ENCODE assay signal across 12 cellular contexts in the genomic region with DNA sequence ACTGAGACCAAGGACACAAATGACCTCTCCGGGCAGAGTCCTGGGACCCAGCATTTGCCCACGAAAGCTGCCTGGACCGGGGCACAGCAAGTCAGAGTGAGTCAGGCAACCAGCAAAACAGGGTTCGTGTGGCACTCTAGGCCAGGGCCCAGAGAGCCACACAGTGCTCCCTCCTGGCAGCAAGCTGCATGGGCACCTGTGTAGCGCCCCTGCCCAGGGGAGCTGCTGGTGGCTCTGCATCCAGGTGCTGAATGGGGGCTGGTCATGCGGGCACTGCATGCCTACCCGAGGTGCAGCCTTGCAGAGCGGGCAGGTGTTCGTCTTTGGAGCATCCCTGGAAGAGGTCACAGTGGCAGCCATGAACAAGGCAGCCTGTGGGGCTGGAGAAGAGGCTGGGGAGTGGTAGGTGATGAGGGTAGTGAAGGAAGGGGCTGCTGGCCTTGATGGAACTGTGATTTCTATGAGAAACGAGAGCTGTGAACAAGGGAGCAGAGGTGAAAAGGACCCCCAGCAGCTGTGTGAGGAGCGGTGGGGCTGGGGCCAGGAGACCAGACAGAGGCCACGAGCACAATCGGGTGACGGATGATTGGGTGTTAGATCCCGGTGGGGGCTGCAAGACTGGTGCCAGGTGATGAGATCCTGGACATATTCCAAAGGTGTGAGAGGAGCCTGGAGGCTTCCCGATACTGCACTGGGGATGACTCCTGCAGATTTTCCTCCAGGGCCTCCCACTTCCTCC.
DNase-seq lines count a peak whose midpoint lies in the region; ATAC-seq and TF ChIP-seq lines count a peak whose summit lies in the region.
"Had no signal": no experiment of that assay in that cellular context is flagged by ENCODE, and none has a peak within 500 bp of the region (broad histone marks: within the 10 kb centered on the region; RNA-seq: fewer than 3 reads in every experiment).

No MANE protein-coding gene starts in this region.

- no peak for ATAC-seq in activated naive CD4-positive, alpha-beta T cell treated with anti-CD3 and anti-CD28 coated beads, Interleukin-2, amount 50 U/mL, for 72 hours
- no peak for ATAC-seq in HG02973 (IDR thresholded peaks at IDR 0.05; ENCODE audit: unreplicated experiment)
- no peak for ATAC-seq in HG03354 (IDR thresholded peaks at IDR 0.05; ENCODE audit: poor library complexity, severe bottlenecking, unreplicated experiment)

- no peaks in the 10 kb centered on the region for H3K9me3 Mint-ChIP-seq in activated naive CD4-positive, alpha-beta T cell treated with anti-CD3 and anti-CD28 coated beads, Interleukin-2, amount 50 U/mL, for 72 hours
- no peaks in the 10 kb centered on the region for H3K9me3 Mint-ChIP-seq in activated naive CD4-positive, alpha-beta T cell treated with anti-CD3 and anti-CD28 coated beads for 36 hours
- no peaks in the 10 kb centered on the region for H3K9me3 Mint-ChIP-seq in immature natural killer cell

- H3K27ac Mint-ChIP-seq in activated naive CD4-positive, alpha-beta T cell treated with anti-CD3 and anti-CD28 coated beads, Interleukin-2, amount 50 U/mL, for 72 hours, result peak overlapping the region; percentile 9 to 90
- H3K27ac Mint-ChIP-seq in activated naive CD4-positive, alpha-beta T cell treated with anti-CD3 and anti-CD28 coated beads for 36 hours, result no peak overlapping the region
- peak overlapping the region in 4 of 6 donors; percentile 7 to 77 (median 58) for H3K27ac Mint-ChIP-seq in immature natural killer cell

- 82% methylated on average over 16 of the region's 16 CpGs for WGBS in suprapubic skin

- TF ChIP-seq EP300 in suprapubic skin (IDR thresholded peaks at IDR 0.05), result no peak

- no peaks in the 10 kb centered on the region for H3K27me3 ChIP-seq in suprapubic skin

- peak overlapping the region; percentile 74 for H3K27ac ChIP-seq in RWPE1
- H3K27ac ChIP-seq in suprapubic skin, result no peak overlapping the region

- no peaks in the 10 kb centered on the region for H3K4me1 ChIP-seq in suprapubic skin

- CTCF ChIA-PET in activated naive CD4-positive, alpha-beta T cell treated with anti-CD3 and anti-CD28 coated beads for 36 hours (lab: Charles Lee), result no interaction called here
- CTCF ChIA-PET in RWPE1 (lab: Yijun Ruan, JAX), result interaction anchor here (0.6 kb wide), 1 partner anchor 214 kb away, joined by 3 read pairs; no protein-coding TSS in a partner anchor

- intact Hi-C loops in activated naive CD4-positive, alpha-beta T cell treated with anti-CD3 and anti-CD28 coated beads for 36 hours (cut with micrococcal nuclease), result no loop called here

- no peak for TF ChIP-seq CTCF in RWPE1 (conservative IDR thresholded peaks at IDR 0.05; ENCODE audit: low read depth)
- TF ChIP-seq CTCF in suprapubic skin (IDR thresholded peaks at IDR 0.05), result no peak

- peaks cover 1% of the 10 kb centered on the region for H3K4me1 Mint-ChIP-seq in activated naive CD4-positive, alpha-beta T cell treated with anti-CD3 and anti-CD28 coated beads for 36 hours (ENCODE audit: low read depth)
- peaks cover 3 to 15% of the 10 kb centered on the region in 2 donors for H3K4me1 Mint-ChIP-seq in immature natural killer cell

- POLR2A ChIA-PET in RWPE1 (lab: Yijun Ruan, JAX; ENCODE audit: low non-redundant PET), result no interaction called here

- peaks cover 0 to 8% of the 10 kb centered on the region in 2 donors for H3K36me3 Mint-ChIP-seq in activated naive CD4-positive, alpha-beta T cell treated with anti-CD3 and anti-CD28 coated beads, Interleukin-2, amount 50 U/mL, for 72 hours
- H3K36me3 Mint-ChIP-seq in activated naive CD4-positive, alpha-beta T cell treated with anti-CD3 and anti-CD28 coated beads for 36 hours (ENCODE audit: low read depth), result peaks cover 14% of the 10 kb centered on the region
- H3K36me3 Mint-ChIP-seq in immature natural killer cell, result peaks cover 9 to 20% (median 10%) of the 10 kb centered on the region in 3 donors

- no peak for TF ChIP-seq POLR2A in suprapubic skin (IDR thresholded peaks at IDR 0.05)

- DNase-seq in activated naive CD4-positive, alpha-beta T cell treated with anti-CD3 and anti-CD28 coated beads, Interleukin-2, amount 50 U/mL, for 72 hours (ENCODE audit: low spot score in 2 of 2), result no peak
- DNase-seq in activated naive CD4-positive, alpha-beta T cell treated with anti-CD3 and anti-CD28 coated beads for 36 hours, result no peak
- DNase-seq in RWPE1 (ENCODE audit: low spot score), result no peak
- no peak for DNase-seq in immature natural killer cell
- DNase-seq in suprapubic skin (ENCODE audit: low spot score in 2 of 2), result peak; percentile 51 to 58
- no peak for DNase-seq in NCI-H2171 (lab: John Stamatoyannopoulos, UW)
- DNase-seq: IMR-90; NCI-H1694; stimulated activated CD4-positive, alpha-beta T cell treated with anti-CD3 and anti-CD28 coated beads, Interleukin-2, amount 100 ng/mL, for 48 hours; SW 1271 had no signal

- H3K4me3 ChIP-seq in suprapubic skin, result no peak overlapping the region

- H3K4me3 Mint-ChIP-seq in activated naive CD4-positive, alpha-beta T cell treated with anti-CD3 and anti-CD28 coated beads for 36 hours, result no peak overlapping the region
- no peak overlapping the region for H3K4me3 Mint-ChIP-seq in immature natural killer cell

- H3K36me3 ChIP-seq in suprapubic skin, result peaks cover 85% of the 10 kb centered on the region

- H3K9me3 ChIP-seq in suprapubic skin, result no peaks in the 10 kb centered on the region

- H3K27me3 Mint-ChIP-seq in activated naive CD4-positive, alpha-beta T cell treated with anti-CD3 and anti-CD28 coated beads for 36 hours (ENCODE audit: low read depth), result no peaks in the 10 kb centered on the region
- peaks cover 0 to 3% (median 0%) of the 10 kb centered on the region in 3 donors for H3K27me3 Mint-ChIP-seq in immature natural killer cell (ENCODE audit: low read depth in 3 of 3)

Comparison
In these comparisons a context has a peak if more than half of its experiments do, and no peak if none do; other contexts are left out.
1. DNase-seq: peak in suprapubic skin (2 of 2); none in activated naive CD4-positive, alpha-beta T cell treated with anti-CD3 and anti-CD28 coated beads, Interleukin-2, amount 50 U/mL, for 72 hours (0 of 2), activated naive CD4-positive, alpha-beta T cell treated with anti-CD3 and anti-CD28 coated beads for 36 hours (single experiment), RWPE1 (single experiment), immature natural killer cell (0 of 3) and NCI-H2171 (single experiment).